In the genomic region with DNA sequence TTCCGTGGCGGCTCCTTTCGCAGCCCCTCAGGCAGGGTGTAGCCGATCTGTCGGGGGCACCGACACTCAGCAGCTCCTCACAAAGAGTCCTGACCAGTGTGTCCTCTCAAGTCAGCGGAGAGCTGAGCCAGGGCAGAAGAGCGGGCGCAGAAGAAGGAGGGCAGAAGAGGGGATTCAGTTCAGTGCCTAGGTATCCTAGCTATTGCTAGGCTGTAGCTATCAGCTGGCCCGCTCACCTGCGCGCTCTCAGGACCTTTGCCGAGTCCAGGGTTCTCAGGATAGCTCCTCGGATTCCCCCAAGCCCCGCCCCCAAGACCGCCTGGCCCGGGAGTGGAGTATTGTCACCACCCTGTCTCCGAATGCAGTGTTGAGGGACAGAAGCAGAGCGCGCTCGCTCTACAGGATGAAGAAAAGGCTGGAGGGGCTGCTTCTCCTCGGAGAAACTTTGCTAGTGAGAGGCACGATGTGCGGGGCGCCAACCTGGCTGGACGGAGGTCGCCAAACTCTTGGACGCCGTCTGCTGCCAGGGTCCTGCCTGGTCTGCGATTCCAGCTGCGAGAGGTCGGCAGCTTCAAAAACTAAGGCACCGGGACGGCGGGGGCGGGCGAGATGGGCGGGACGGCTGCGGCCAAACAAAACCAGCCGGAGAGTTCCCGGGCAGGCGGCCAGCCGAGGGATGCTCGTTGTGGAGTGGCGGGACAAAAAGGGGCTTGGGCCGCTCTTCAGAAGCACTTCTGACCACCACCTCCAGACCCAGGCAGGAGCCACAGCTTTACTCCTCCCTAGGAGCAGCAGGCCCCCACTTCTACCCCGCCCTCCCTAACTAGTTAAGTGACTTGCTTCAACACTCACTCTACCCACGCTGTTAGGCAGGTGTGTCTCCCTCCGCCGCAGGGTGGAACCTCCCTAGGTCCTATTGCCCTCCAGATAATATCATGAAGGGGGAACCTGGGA, we compare ENCODE assay signal across 8 cellular contexts. TPM values are rescaled to one million over a fixed set of nuclear protein-coding genes. Genes with fewer than 3 reads are reported as not detected.
DNase-seq lines count a peak whose midpoint lies in the region; ATAC-seq and TF ChIP-seq lines count a peak whose summit lies in the region.

Gene XKRX, minus strand, starts transcription at position 258 of the 954 bp plus-strand sequence. CDS start 613 bp downstream, outside the sequence.

- H3K27me3 ChIP-seq in transverse colon, result no peaks in the 10 kb centered on the region

- intact Hi-C loops in activated CD4-positive, alpha-beta memory T cell treated with anti-CD3 and anti-CD28 coated beads for 36 hours (cut with micrococcal nuclease), result no loop called here
- intact Hi-C loops in transverse colon (cut with DNase I; ENCODE audit: low total_unique reads), result no loop called here

- H3K4me1 Mint-ChIP-seq in activated CD4-positive, alpha-beta memory T cell treated with anti-CD3 and anti-CD28 coated beads for 36 hours (ENCODE audit: low read depth), result peaks cover 21% of the 10 kb centered on the region
- no peaks in the 10 kb centered on the region for H3K4me1 Mint-ChIP-seq in nephron

- ATAC-seq in GM21576 (IDR thresholded peaks at IDR 0.05; ENCODE audit: unreplicated experiment) (peak; percentile 64), HG03196 (IDR thresholded peaks at IDR 0.05; ENCODE audit: unreplicated experiment) (no peak)

- CTCF ChIA-PET in activated CD4-positive, alpha-beta memory T cell treated with anti-CD3 and anti-CD28 coated beads for 36 hours (lab: Charles Lee), result no interaction called here

- H3K4me3 Mint-ChIP-seq in activated CD4-positive, alpha-beta memory T cell treated with anti-CD3 and anti-CD28 coated beads for 36 hours, result peak within 1 kb of the TSS; percentile 75
- H3K4me3 Mint-ChIP-seq in nephron, result peak within 1 kb of the TSS; percentile 86 to 87 (median 87)

- TF ChIP-seq CTCF in epithelial cell of esophagus (IDR thresholded peaks at IDR 0.05; ENCODE audit: insufficient read depth, low read depth, low read length, missing control alignments) (no peak), nephron (IDR thresholded peaks at IDR 0.05; ENCODE audit: unreplicated experiment in 3 of 3) (no peak), transverse colon (IDR thresholded peaks at IDR 0.05) (no peak)

- 0 to 39% methylated on average over 2 to 51 of the region's 51 CpGs for WGBS in transverse colon (ENCODE audit: low coverage in 1 of 2), 2 donors

- no peak within 1 kb of the TSS for H3K27ac Mint-ChIP-seq in activated CD4-positive, alpha-beta memory T cell treated with anti-CD3 and anti-CD28 coated beads for 36 hours
- no peak within 1 kb of the TSS for H3K27ac Mint-ChIP-seq in nephron

- H3K4me3 ChIP-seq in epithelial cell of esophagus (ENCODE audit: low read length), result peak within 1 kb of the TSS; percentile 52
- H3K4me3 ChIP-seq in transverse colon, result peak within 1 kb of the TSS in 3 of 4 donors; percentile 38 to 56 (median 38)

- peaks cover 0 to 5% (median 0%) of the 10 kb centered on the region in 4 donors for H3K4me1 ChIP-seq in transverse colon

- H3K27ac ChIP-seq in transverse colon, result peak within 1 kb of the TSS; percentile 36 to 66 (median 59)

- POLR2A ChIA-PET in activated CD4-positive, alpha-beta memory T cell treated with anti-CD3 and anti-CD28 coated beads for 36 hours (lab: Charles Lee), result interaction anchor here (0.7 kb wide), 1 partner anchor 169 kb away, joined by 3 read pairs; the partner anchor contains the start of gene CENPI

- in situ Hi-C loops in transverse colon (cut with MboI; ENCODE audit: low pct_ligation_motif_present in 1 of 4, low pct_unique_long_range_greater_than_20kb in 1 of 4, low sequenced_read_pairs in 3 of 4), result no loop called here

- no peaks in the 10 kb centered on the region for H3K36me3 ChIP-seq in transverse colon

- DNase-seq in DMS53 (lab: John Stamatoyannopoulos, UW) (peak; percentile 83), NCI-H1105 (lab: John Stamatoyannopoulos, UW) (peak; percentile 67), epithelial cell of esophagus (ENCODE audit: low read depth) (peak; percentile 61), transverse colon (peak; percentile 71)
- DNase-seq in activated CD4-positive, alpha-beta memory T cell treated with anti-CD3 and anti-CD28 coated beads for 36 hours, result peak; percentile 67

- TF ChIP-seq POLR2A in transverse colon (IDR thresholded peaks at IDR 0.05), result peak; percentile 31

- TF ChIP-seq EP300 in transverse colon (IDR thresholded peaks at IDR 0.05; ENCODE audit: low read depth), result no peak

- no peaks in the 10 kb centered on the region for H3K27me3 Mint-ChIP-seq in activated CD4-positive, alpha-beta memory T cell treated with anti-CD3 and anti-CD28 coated beads for 36 hours
- peaks cover 18% of the 10 kb centered on the region for H3K27me3 Mint-ChIP-seq in nephron (ENCODE audit: low read depth)

- no peaks in the 10 kb centered on the region for H3K36me3 Mint-ChIP-seq in activated CD4-positive, alpha-beta memory T cell treated with anti-CD3 and anti-CD28 coated beads for 36 hours
- H3K36me3 Mint-ChIP-seq in nephron (ENCODE audit: low read depth), result no peaks in the 10 kb centered on the region

- peaks cover 5% of the 10 kb centered on the region for H3K9me3 Mint-ChIP-seq in activated CD4-positive, alpha-beta memory T cell treated with anti-CD3 and anti-CD28 coated beads for 36 hours
- H3K9me3 Mint-ChIP-seq in nephron, result peaks cover 17% of the 10 kb centered on the region

- no peaks in the 10 kb centered on the region for H3K9me3 ChIP-seq in transverse colon

RNA-seq across cellular contexts. Expression of gene XKRX, which starts in this region (rescaled TPM):
- under 1 TPM; 0.45 to 0.48 TPM for total RNA-seq in activated CD4-positive, alpha-beta memory T cell treated with anti-CD3 and anti-CD28 coated beads for 36 hours
- 1 to 10 TPM; 1.9 to 5.9 (median 2.2) TPM for total RNA-seq in transverse colon

Comparison
In these comparisons a context has a peak if more than half of its experiments do, and no peak if none do; other contexts are left out.
1. Peak in DNase-seq in activated CD4-positive, alpha-beta memory T cell treated with anti-CD3 and anti-CD28 coated beads for 36 hours; RNA of the gene not detected or under 1 TPM.